ENCODE assay signal across 29 cellular contexts in the genomic region with DNA sequence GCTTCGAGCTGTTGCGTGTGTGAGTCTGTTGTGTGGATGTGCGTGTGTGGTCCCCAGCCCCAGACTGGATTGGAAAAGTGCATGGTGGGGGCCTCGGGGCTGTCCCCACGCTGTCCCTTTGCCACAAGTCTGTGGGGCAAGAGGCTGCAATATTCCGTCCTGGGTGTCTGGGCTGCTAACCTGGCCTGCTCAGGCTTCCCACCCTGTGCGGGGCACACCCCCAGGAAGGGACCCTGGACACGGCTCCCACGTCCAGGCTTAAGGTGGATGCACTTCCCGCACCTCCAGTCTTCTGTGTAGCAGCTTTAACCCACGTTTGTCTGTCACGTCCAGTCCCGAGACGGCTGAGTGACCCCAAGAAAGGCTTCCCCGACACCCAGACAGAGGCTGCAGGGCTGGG. TPM values are rescaled to one million over a fixed set of nuclear protein-coding genes. Genes with fewer than 3 reads are reported as not detected.
"Had no signal": no experiment of that assay in that cellular context is flagged by ENCODE, and none has a peak within 500 bp of the region (broad histone marks: within the 10 kb centered on the region; RNA-seq: fewer than 3 reads in every experiment).

No MANE protein-coding gene starts in this region.

- H3K27ac Mint-ChIP-seq: nephron; stimulated activated naive CD8-positive, alpha-beta T cell treated with anti-CD3 and anti-CD28 coated beads, Interleukin-15, Interleukin-2, amounts not matched to agents 100 ng/mL and 50 ng/mL, for 24 hours had no signal

- H3K27me3 ChIP-seq: hepatocyte, left lung, pancreas, sigmoid colon, spleen, suprapubic skin, tibial artery, uterus had no signal

- H3K4me2 ChIP-seq: hepatocyte had no signal

- H3K4me3 ChIP-seq: hepatocyte, left lung, lower lobe of right lung, pancreas, prostate gland, sigmoid colon, spleen, suprapubic skin, thoracic aorta, tibial artery, uterus had no signal

- H3K36me3 ChIP-seq: pancreas, prostate gland, thoracic aorta, uterus had no signal

- H3K4me3 Mint-ChIP-seq: naive thymus-derived CD8-positive, alpha-beta T cell; nephron; stimulated activated effector memory CD8-positive, alpha-beta T cell treated with anti-CD3 and anti-CD28 coated beads, Interleukin-12 subunit alpha, Interleukin-12 subunit beta, amount 100 ng/mL, for 72 hours; stimulated activated naive CD8-positive, alpha-beta T cell treated with anti-CD3 and anti-CD28 coated beads, Interleukin-15, Interleukin-2, amounts not matched to agents 100 ng/mL and 50 ng/mL, for 24 hours had no signal

- H3K27me3 Mint-ChIP-seq: naive thymus-derived CD8-positive, alpha-beta T cell; stimulated activated naive CD8-positive, alpha-beta T cell treated with anti-CD3 and anti-CD28 coated beads, Interleukin-15, Interleukin-2, amounts not matched to agents 100 ng/mL and 50 ng/mL, for 24 hours had no signal

- H3K27ac ChIP-seq: hepatocyte, left lung, lower lobe of right lung, pancreas, prostate gland, spleen, suprapubic skin, thoracic aorta, tibial artery, uterus had no signal

- H3K9me3 Mint-ChIP-seq: naive thymus-derived CD8-positive, alpha-beta T cell; neural crest cell; stimulated activated effector memory CD8-positive, alpha-beta T cell treated with anti-CD3 and anti-CD28 coated beads, Interleukin-12 subunit alpha, Interleukin-12 subunit beta, amount 100 ng/mL, for 72 hours; stimulated activated naive CD8-positive, alpha-beta T cell treated with anti-CD3 and anti-CD28 coated beads, Interleukin-15, Interleukin-2, amounts not matched to agents 100 ng/mL and 50 ng/mL, for 24 hours had no signal

- H3K4me1 ChIP-seq: left lung, lower lobe of right lung, pancreas, prostate gland, uterus had no signal

- H3K9me3 ChIP-seq: left lung, lower lobe of right lung, pancreas, prostate gland, sigmoid colon, spleen, suprapubic skin, thoracic aorta, tibial artery, uterus had no signal

- H3K4me1 Mint-ChIP-seq: naive thymus-derived CD8-positive, alpha-beta T cell; stimulated activated effector memory CD8-positive, alpha-beta T cell treated with anti-CD3 and anti-CD28 coated beads, Interleukin-12 subunit alpha, Interleukin-12 subunit beta, amount 100 ng/mL, for 72 hours had no signal

- DNase-seq: islet precursor cell; kidney glomerular epithelial cell; left colon; left lung; lower lobe of right lung; mammary epithelial cell; mesenchymal stem cell; naive thymus-derived CD8-positive, alpha-beta T cell; nucleus accumbens; posterior cingulate gyrus; retina; sigmoid colon; small intestine; spleen; stimulated activated CD4-positive, alpha-beta T cell treated with anti-CD3 and anti-CD28 coated beads, Interleukin-4, amount 100 ng/mL, for 24 hours; stimulated activated naive CD4-positive, alpha-beta T cell; tibial artery; trophoblast cell; uterus had no signal

- H2AFZ ChIP-seq: hepatocyte had no signal

- H3K79me2 ChIP-seq: hepatocyte had no signal

- FAIRE-seq: pancreas, small intestine had no signal

- ATAC-seq: left colon; left lung; lower lobe of right lung; naive thymus-derived CD8-positive, alpha-beta T cell; pancreas; right cardiac atrium; stimulated activated effector memory CD8-positive, alpha-beta T cell treated with anti-CD3 and anti-CD28 coated beads, Interleukin-12 subunit alpha, Interleukin-12 subunit beta, amount 100 ng/mL, for 72 hours had no signal

RNA-seq across cellular contexts. Expression of a gene that starts 22.5 kb away (rescaled TPM):
- total RNA-seq: lower lobe of right lung; naive thymus-derived CD8-positive, alpha-beta T cell had no signal
- polyA plus RNA-seq: naive thymus-derived CD8-positive, alpha-beta T cell had no signal

RNA-seq across cellular contexts. Expression of a gene that starts 49.1 kb away (rescaled TPM):
- total RNA-seq: left colon; lower lobe of right lung; naive thymus-derived CD8-positive, alpha-beta T cell; sigmoid colon; thoracic aorta had no signal
- polyA plus RNA-seq: naive thymus-derived CD8-positive, alpha-beta T cell; right cardiac atrium had no signal
